ENCODE assay signal across 20 cellular contexts in the genomic region with DNA sequence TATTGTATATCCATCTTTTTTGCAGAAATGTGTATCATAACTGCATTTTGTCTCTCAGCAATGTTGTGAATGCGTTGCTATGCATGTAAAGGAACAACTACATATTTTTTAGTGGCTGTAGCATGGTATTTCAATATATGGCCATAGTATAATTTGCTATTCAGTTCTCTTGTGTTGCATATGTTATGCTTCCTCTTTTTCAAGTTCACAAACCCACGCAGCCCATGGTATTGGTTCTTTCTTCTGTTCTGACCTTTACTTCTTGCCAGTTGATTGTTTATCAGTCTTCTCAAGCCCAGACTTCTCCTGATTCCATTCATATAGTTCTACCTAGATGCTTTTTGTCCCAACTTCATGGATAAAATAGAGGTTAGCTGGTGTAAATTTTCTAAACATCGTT. TPM values are rescaled to one million over a fixed set of nuclear protein-coding genes. Genes with fewer than 3 reads are reported as not detected.
DNase-seq lines count a peak whose midpoint lies in the region; ATAC-seq lines count a peak whose summit lies in the region.
"Had no signal": no experiment of that assay in that cellular context is flagged by ENCODE, and none has a peak within 500 bp of the region (broad histone marks: within the 10 kb centered on the region; RNA-seq: fewer than 3 reads in every experiment).

No MANE protein-coding gene starts in this region.

- H3K27me3 Mint-ChIP-seq in stimulated activated memory B cell treated with anti-CD40 and anti-IgM and Interleukin-4, amounts not matched to agents 10 μg/mL and 1 μg/mL and 100 μg/mL, for 72 hours: no peaks in the 10 kb centered on the region
- H3K27me3 Mint-ChIP-seq in activated naive CD8-positive, alpha-beta T cell treated with anti-CD3 and anti-CD28 coated beads for 36 hours: peaks cover 28% of the 10 kb centered on the region

- no peak overlapping the region for H3K4me3 Mint-ChIP-seq in stimulated activated memory B cell treated with anti-CD40 and anti-IgM and Interleukin-4, amounts not matched to agents 10 μg/mL and 1 μg/mL and 100 μg/mL, for 72 hours
- H3K4me3 Mint-ChIP-seq in activated naive CD8-positive, alpha-beta T cell treated with anti-CD3 and anti-CD28 coated beads for 36 hours: no peak overlapping the region
- H3K4me3 Mint-ChIP-seq: effector memory CD8-positive, alpha-beta T cell; natural killer cell had no signal

- H3K4me1 Mint-ChIP-seq in stimulated activated memory B cell treated with anti-CD40 and anti-IgM and Interleukin-4, amounts not matched to agents 10 μg/mL and 1 μg/mL and 100 μg/mL, for 72 hours: peaks cover 29% of the 10 kb centered on the region
- no peaks in the 10 kb centered on the region for H3K4me1 Mint-ChIP-seq in activated naive CD8-positive, alpha-beta T cell treated with anti-CD3 and anti-CD28 coated beads for 36 hours

- ATAC-seq in GM18519 (IDR thresholded peaks at IDR 0.05; ENCODE audit: low FRiP score, unreplicated experiment) (peak; percentile 63), HG02870 (IDR thresholded peaks at IDR 0.05; ENCODE audit: unreplicated experiment) (peak; percentile 76)
- peak; percentile 79 for ATAC-seq in stimulated activated memory B cell treated with anti-CD40 and anti-IgM and Interleukin-4, amounts not matched to agents 10 μg/mL and 1 μg/mL and 100 μg/mL, for 72 hours
- ATAC-seq: effector memory CD8-positive, alpha-beta T cell; natural killer cell had no signal

- DNase-seq in NOMO-1 treated with dmso at 0.1 percent for 144 hours (lab: John Stamatoyannopoulos, UW; ENCODE audit: unreplicated experiment) (peak; percentile 29), middle frontal gyrus (ENCODE audit: extremely low spot score, low spot score) (no peak)
- no peak for DNase-seq in activated naive CD8-positive, alpha-beta T cell treated with anti-CD3 and anti-CD28 coated beads for 36 hours
- DNase-seq in activated CD4-positive, alpha-beta T cell treated with anti-CD3 and anti-CD28 coated beads for 48 hours: no peak
- DNase-seq: activated CD4-positive, alpha-beta T cell treated with anti-CD3 and anti-CD28 coated beads, Interleukin-2, amount 50 U/mL, for 48 hours; activated naive CD4-positive, alpha-beta T cell treated with Interleukin-2 at 50 U/mL for 16 hours; activated T-cell treated with anti-CD3 and anti-CD28 coated beads, Interleukin-2, amount 50 U/mL, for 1 hour; aorta; effector memory CD8-positive, alpha-beta T cell; HCEC 1CT; natural killer cell; NCI-H1694; NCI-H82; RPMI8226; sigmoid colon; stomach had no signal

- peak overlapping the region; percentile 29 for H3K27ac Mint-ChIP-seq in stimulated activated memory B cell treated with anti-CD40 and anti-IgM and Interleukin-4, amounts not matched to agents 10 μg/mL and 1 μg/mL and 100 μg/mL, for 72 hours
- H3K27ac Mint-ChIP-seq in activated naive CD8-positive, alpha-beta T cell treated with anti-CD3 and anti-CD28 coated beads for 36 hours: no peak overlapping the region
- H3K27ac Mint-ChIP-seq: effector memory CD8-positive, alpha-beta T cell; natural killer cell had no signal

- H3K36me3 Mint-ChIP-seq in stimulated activated memory B cell treated with anti-CD40 and anti-IgM and Interleukin-4, amounts not matched to agents 10 μg/mL and 1 μg/mL and 100 μg/mL, for 72 hours: peaks cover 10% of the 10 kb centered on the region
- H3K36me3 Mint-ChIP-seq in activated naive CD8-positive, alpha-beta T cell treated with anti-CD3 and anti-CD28 coated beads for 36 hours: no peaks in the 10 kb centered on the region
- H3K36me3 Mint-ChIP-seq: natural killer cell had no signal

- no peaks in the 10 kb centered on the region for H3K9me3 Mint-ChIP-seq in stimulated activated memory B cell treated with anti-CD40 and anti-IgM and Interleukin-4, amounts not matched to agents 10 μg/mL and 1 μg/mL and 100 μg/mL, for 72 hours
- H3K9me3 Mint-ChIP-seq in activated naive CD8-positive, alpha-beta T cell treated with anti-CD3 and anti-CD28 coated beads for 36 hours: no peaks in the 10 kb centered on the region
- H3K9me3 Mint-ChIP-seq: effector memory CD8-positive, alpha-beta T cell; natural killer cell had no signal

RNA-seq across cellular contexts. Expression of a gene that starts 6.1 kb away (rescaled TPM):
- under 1 TPM; 0.47 to 0.54 TPM for total RNA-seq in activated naive CD8-positive, alpha-beta T cell treated with anti-CD3 and anti-CD28 coated beads for 36 hours
- total RNA-seq: lung microvascular endothelial cell had no signal
